24 cellular contexts compared by ENCODE assay signal in genomic region chr20:39039261-39039660, GRCh38.
DNase-seq lines count a peak whose midpoint lies in the region; ATAC-seq and TF ChIP-seq lines count a peak whose summit lies in the region.
"Had no signal": no experiment of that assay in that cellular context is flagged by ENCODE, and none has a peak within 500 bp of the region (broad histone marks: within the 10 kb centered on the region; RNA-seq: fewer than 3 reads in every experiment).

No MANE protein-coding gene starts in this region.

- no peak overlapping the region for H2AK5ac ChIP-seq in trophoblast cell (ENCODE audit: low read length)

- H2AFZ ChIP-seq in trophoblast cell (ENCODE audit: insufficient read depth, low read length, poor library complexity) = no peak overlapping the region

- no peak overlapping the region for H2BK5ac ChIP-seq in trophoblast cell (ENCODE audit: low read depth, low read length, poor library complexity)

- H3K9ac ChIP-seq in trophoblast cell (ENCODE audit: low read length) = no peak overlapping the region
- H3K9ac ChIP-seq: BLaER1 treated with 17β-estradiol and CSF1 and Interleukin-3, amounts not matched to agents 10 nM and 100 nM; SK-N-SH had no signal

- no peak overlapping the region for H2BK12ac ChIP-seq in trophoblast cell (ENCODE audit: low read length)

- H2BK120ac ChIP-seq in trophoblast cell (ENCODE audit: insufficient read depth, low read length, poor library complexity) = no peak overlapping the region

- H4K8ac ChIP-seq in trophoblast cell (ENCODE audit: low read depth, low read length) = no peak overlapping the region

- H3K79me1 ChIP-seq in trophoblast cell (ENCODE audit: low read length) = no peaks in the 10 kb centered on the region

- H4K91ac ChIP-seq in trophoblast cell (ENCODE audit: low read depth, low read length) = no peak overlapping the region

- no peak for TF ChIP-seq CTCF in HFFc6 (IDR thresholded peaks at IDR 0.05)

- H3K27ac ChIP-seq in trophoblast cell (ENCODE audit: low read depth, low read length) (no peak overlapping the region), caudate nucleus (ENCODE audit: low read depth, low read length) (no peak overlapping the region)
- H3K27ac ChIP-seq: A549; BLaER1 treated with 17β-estradiol and CSF1 and Interleukin-3, amounts not matched to agents 10 nM and 100 nM had no signal

- H3K27me3 Mint-ChIP-seq in HFFc6 (ENCODE audit: insufficient read depth) = peaks cover 3% of the 10 kb centered on the region; the same call in 1 of the 2 replicates
- H3K27me3 Mint-ChIP-seq: CD4-positive, alpha-beta memory T cell had no signal

- peak; percentile 55 for DNase-seq in EH (ENCODE audit: low read depth)
- DNase-seq in HFFc6 = peak; percentile 2
- DNase-seq in fibroblast of gingiva (ENCODE audit: low read depth) = peak; percentile 74
- peak; percentile 78 to 80 for DNase-seq in trophoblast cell
- no peak for DNase-seq in T-helper 2 cell
- no peak for DNase-seq in caudate nucleus (lab: John Stamatoyannopoulos, UW)
- DNase-seq: AML-193; CD4-positive, alpha-beta memory T cell; COR-L47; GF-D8; KBM-7; NCI-H1105 treated with DMSO at 0.1 percent for 48 hours; NCI-H146; NCI-H1930; NCI-H2107; NCI-H446 treated with DMSO at 0.1 percent for 48 hours; NCI-H82; NK-92 treated with Interleukin-12 subunit alpha and Interleukin-12 subunit beta, amount 100 ng/mL, for 24 hours; PC-3; SK-N-SH had no signal

- ATAC-seq in GM19324 (IDR thresholded peaks at IDR 0.05; ENCODE audit: low FRiP score, unreplicated experiment) = no peak
- ATAC-seq: A549, HCT116, PC-3 had no signal

- H3K4me1 ChIP-seq in trophoblast cell (ENCODE audit: control insufficient read depth in 1 of 2, insufficient read depth in 2 of 2, low read length in 2 of 2) = no peaks in the 10 kb centered on the region
- H3K4me1 ChIP-seq: A549; BLaER1 treated with 17β-estradiol and CSF1 and Interleukin-3, amounts not matched to agents 10 nM and 100 nM had no signal

- H3K4me3 Mint-ChIP-seq in HFFc6 = no peak overlapping the region
- H3K4me3 Mint-ChIP-seq: CD4-positive, alpha-beta memory T cell had no signal

- no peak overlapping the region for H3K18ac ChIP-seq in trophoblast cell (ENCODE audit: low read length)

- no peaks in the 10 kb centered on the region for H3K27me3 ChIP-seq in trophoblast cell (ENCODE audit: insufficient read depth, low read length)
- H3K27me3 ChIP-seq: BLaER1 treated with 17β-estradiol and CSF1 and Interleukin-3, amounts not matched to agents 10 nM and 100 nM had no signal

- H3K23ac ChIP-seq in trophoblast cell (ENCODE audit: low read length) = no peak overlapping the region

- no peak overlapping the region for H3K14ac ChIP-seq in trophoblast cell (ENCODE audit: low read length)

- H3K4me2 ChIP-seq in trophoblast cell (ENCODE audit: low read length) = no peak overlapping the region
- H3K4me2 ChIP-seq: A549; BLaER1 treated with 17β-estradiol and CSF1 and Interleukin-3, amounts not matched to agents 10 nM and 100 nM; SK-N-SH had no signal

- no peak overlapping the region for H3K27ac Mint-ChIP-seq in HFFc6

- WGBS in trophoblast cell (ENCODE audit: extremely low coverage, insufficient coverage, insufficient read length) = no CpG with 5 or more reads among the region's 3 CpGs

- H3K4me3 ChIP-seq in trophoblast cell (ENCODE audit: low read depth, low read length) = no peak overlapping the region
- H3K4me3 ChIP-seq: A549; BLaER1 treated with 17β-estradiol and CSF1 and Interleukin-3, amounts not matched to agents 10 nM and 100 nM had no signal

- H3K9me3 Mint-ChIP-seq in HFFc6 = no peaks in the 10 kb centered on the region
- H3K9me3 Mint-ChIP-seq: CD4-positive, alpha-beta memory T cell had no signal

- H3K4ac ChIP-seq in trophoblast cell (ENCODE audit: low read depth, low read length) = no peak overlapping the region

- peaks cover 28% of the 10 kb centered on the region for H3K36me3 Mint-ChIP-seq in HFFc6 (ENCODE audit: low read depth)

- no peak overlapping the region for H4K12ac ChIP-seq in trophoblast cell (ENCODE audit: low read depth, low read length)

- H3K9me3 ChIP-seq in trophoblast cell (ENCODE audit: insufficient read depth, low read depth, low read length) = no peaks in the 10 kb centered on the region
- H3K9me3 ChIP-seq: A549; BLaER1 treated with 17β-estradiol and CSF1 and Interleukin-3, amounts not matched to agents 10 nM and 100 nM; SK-N-SH had no signal

- H3K79me2 ChIP-seq in trophoblast cell (ENCODE audit: control insufficient read depth, insufficient read depth, low read length, poor library complexity) = no peaks in the 10 kb centered on the region

- peaks cover 31 to 38% of the 10 kb centered on the region in 2 experiments for H3K36me3 ChIP-seq in trophoblast cell (ENCODE audit: control insufficient read depth in 1 of 2, insufficient read depth in 2 of 2, low read length in 2 of 2)

- H3K4me1 Mint-ChIP-seq in HFFc6 (ENCODE audit: low read depth) = peaks cover 31% of the 10 kb centered on the region
- H3K4me1 Mint-ChIP-seq: CD4-positive, alpha-beta memory T cell had no signal

Comparison
In these comparisons a context has a peak if more than half of its experiments do, and no peak if none do; other contexts are left out.
1. DNase-seq: peak in EH (single experiment), HFFc6 (single experiment), fibroblast of gingiva (single experiment) and trophoblast cell (2 of 2); none in T-helper 2 cell (0 of 5) and caudate nucleus (0 of 61).